Comparison of ENCODE assay signal across 10 cellular contexts in the genomic region with DNA sequence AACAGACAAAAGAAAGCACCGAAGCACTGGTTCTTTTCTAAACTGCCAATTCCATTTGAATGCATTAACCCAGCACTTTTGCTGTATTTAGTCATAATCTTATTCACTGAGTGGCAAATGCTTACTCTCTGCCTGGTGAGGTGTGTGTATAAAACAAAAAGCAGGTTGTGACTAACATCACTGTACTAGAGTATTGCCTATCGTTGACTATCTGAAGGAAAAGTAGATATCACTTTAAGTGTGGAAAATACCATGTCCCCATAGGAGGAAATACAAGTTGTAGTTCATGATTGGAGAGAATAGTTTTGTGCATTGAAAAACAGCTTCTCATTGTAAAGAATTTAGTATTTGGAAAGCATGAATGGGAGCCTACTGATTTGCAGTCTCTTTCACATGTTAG. TPM values are rescaled to one million over a fixed set of nuclear protein-coding genes. Genes with fewer than 3 reads are reported as not detected.
DNase-seq lines count a peak whose midpoint lies in the region; ATAC-seq and TF ChIP-seq lines count a peak whose summit lies in the region.
"Had no signal": no experiment of that assay in that cellular context is flagged by ENCODE, and none has a peak within 500 bp of the region (broad histone marks: within the 10 kb centered on the region; RNA-seq: fewer than 3 reads in every experiment).

No MANE protein-coding gene starts in this region.

- no peaks in the 10 kb centered on the region for H3K27me3 ChIP-seq in HAP-1 (ENCODE audit: low read depth)
- no peaks in the 10 kb centered on the region for H3K27me3 ChIP-seq in foreskin keratinocyte
- H3K27me3 ChIP-seq in gastrocnemius medialis, result no peaks in the 10 kb centered on the region

- no peak overlapping the region for H3K27ac Mint-ChIP-seq in activated CD4-positive, alpha-beta memory T cell treated with anti-CD3 and anti-CD28 coated beads, Interleukin-2, amount 10 ng/mL, durations not matched to agents 7 days and 5 days

- H3K27ac ChIP-seq in foreskin keratinocyte (no peak overlapping the region), gastrocnemius medialis (peak overlapping the region; percentile 93 to 99 (median 99))

- no peak for TF ChIP-seq POLR2A in gastrocnemius medialis (IDR thresholded peaks at IDR 0.05)

- H3K4me1 ChIP-seq in HAP-1 (peaks cover 38% of the 10 kb centered on the region), foreskin keratinocyte (peaks cover 30% of the 10 kb centered on the region), gastrocnemius medialis (peaks cover 23 to 51% of the 10 kb centered on the region in 2 donors)

- DNase-seq in HAP-1 (ENCODE audit: low spot score in 2 of 2), result peak in 1 of 2 experiments; percentile 50
- DNase-seq in amniotic epithelial cell (ENCODE audit: low read depth), result peak; percentile 39
- peak in 1 of 2 donors; percentile 74 for DNase-seq in foreskin keratinocyte
- DNase-seq in gastrocnemius medialis, result no peak
- no peak for DNase-seq in activated CD4-positive, alpha-beta memory T cell treated with anti-CD3 and anti-CD28 coated beads, Interleukin-2, amount 10 ng/mL, durations not matched to agents 7 days and 5 days
- no peak for DNase-seq in activated T-cell treated with anti-CD3 and anti-CD28 coated beads, Interleukin-2, amount 50 U/mL, for 4 hours
- no peak for DNase-seq in GDM1 (lab: John Stamatoyannopoulos, UW)
- DNase-seq in left colon, result no peak
- DNase-seq: DMS153, occipital lobe had no signal

- ATAC-seq in foreskin keratinocyte (peak; percentile 45), gastrocnemius medialis (no peak), left colon (no peak)
- no peak for ATAC-seq in activated T-cell treated with anti-CD3 and anti-CD28 coated beads, Interleukin-2, amount 50 U/mL, for 4 hours

- H3K9me3 ChIP-seq in HAP-1 (no peaks in the 10 kb centered on the region), gastrocnemius medialis (no peaks in the 10 kb centered on the region)

- peaks cover 5% of the 10 kb centered on the region for H3K27me3 Mint-ChIP-seq in activated CD4-positive, alpha-beta memory T cell treated with anti-CD3 and anti-CD28 coated beads, Interleukin-2, amount 10 ng/mL, durations not matched to agents 7 days and 5 days
- H3K27me3 Mint-ChIP-seq in activated T-cell treated with anti-CD3 and anti-CD28 coated beads, Interleukin-2, amount 50 U/mL, for 4 hours (ENCODE audit: low read depth), result peaks cover 4% of the 10 kb centered on the region

- H3K9me3 Mint-ChIP-seq in activated CD4-positive, alpha-beta memory T cell treated with anti-CD3 and anti-CD28 coated beads, Interleukin-2, amount 10 ng/mL, durations not matched to agents 7 days and 5 days, result no peaks in the 10 kb centered on the region
- H3K9me3 Mint-ChIP-seq in activated T-cell treated with anti-CD3 and anti-CD28 coated beads, Interleukin-2, amount 50 U/mL, for 4 hours, result no peaks in the 10 kb centered on the region

- POLR2A ChIA-PET in activated CD4-positive, alpha-beta memory T cell treated with anti-CD3 and anti-CD28 coated beads, Interleukin-2, amount 10 ng/mL, durations not matched to agents 7 days and 5 days (lab: Charles Lee), result no interaction called here

- peaks cover 2% of the 10 kb centered on the region for H3K36me3 Mint-ChIP-seq in activated CD4-positive, alpha-beta memory T cell treated with anti-CD3 and anti-CD28 coated beads, Interleukin-2, amount 10 ng/mL, durations not matched to agents 7 days and 5 days (ENCODE audit: low read depth)
- peaks cover 7% of the 10 kb centered on the region for H3K36me3 Mint-ChIP-seq in activated T-cell treated with anti-CD3 and anti-CD28 coated beads, Interleukin-2, amount 50 U/mL, for 4 hours (ENCODE audit: insufficient read depth)

- TF ChIP-seq CTCF in foreskin keratinocyte (conservative IDR thresholded peaks at IDR 0.05) (no peak), gastrocnemius medialis (IDR thresholded peaks at IDR 0.05 in 4 of 5, conservative IDR thresholded peaks at IDR 0.05 in 1 of 5) (no peak)

- CTCF ChIA-PET in activated CD4-positive, alpha-beta memory T cell treated with anti-CD3 and anti-CD28 coated beads, Interleukin-2, amount 10 ng/mL, durations not matched to agents 7 days and 5 days (lab: Charles Lee), result no interaction called here

- H3K4me1 Mint-ChIP-seq in activated CD4-positive, alpha-beta memory T cell treated with anti-CD3 and anti-CD28 coated beads, Interleukin-2, amount 10 ng/mL, durations not matched to agents 7 days and 5 days, result peaks cover 24% of the 10 kb centered on the region
- H3K4me1 Mint-ChIP-seq in activated T-cell treated with anti-CD3 and anti-CD28 coated beads, Interleukin-2, amount 50 U/mL, for 4 hours (ENCODE audit: low read depth), result peaks cover 38% of the 10 kb centered on the region

- in situ Hi-C loops in HAP-1 (cut with MboI; ENCODE audit: low sequenced_read_pairs) (no loop called here), gastrocnemius medialis (cut with MboI; ENCODE audit: low sequenced_read_pairs in 4 of 4) (no loop called here)

- H3K4me3 Mint-ChIP-seq in activated CD4-positive, alpha-beta memory T cell treated with anti-CD3 and anti-CD28 coated beads, Interleukin-2, amount 10 ng/mL, durations not matched to agents 7 days and 5 days, result no peak overlapping the region
- H3K4me3 Mint-ChIP-seq in activated T-cell treated with anti-CD3 and anti-CD28 coated beads, Interleukin-2, amount 50 U/mL, for 4 hours, result no peak overlapping the region

- H3K36me3 ChIP-seq in HAP-1 (replicated peaks) (peaks cover 8% of the 10 kb centered on the region), gastrocnemius medialis (peaks cover 0 to 7% of the 10 kb centered on the region in 2 donors)

- intact Hi-C loops in gastrocnemius medialis (cut with DNase I; ENCODE audit: low total_unique reads) (loop anchor here (2.0 to 5.0 kb wide), 2 partner anchors 78 to 143 kb away; no protein-coding TSS in a partner anchor), left colon (cut with DNase I, micrococcal nuclease) (no loop called here)

- H3K4me3 ChIP-seq in HAP-1 (peak overlapping the region; percentile 90), gastrocnemius medialis (peak overlapping the region; percentile 81 to 96 (median 90))

RNA-seq across cellular contexts. Expression of a gene that starts 2.7 kb away (rescaled TPM):
- total RNA-seq in foreskin keratinocyte, result 119 and 137 TPM in 2 replicates
- 24.2 and 26.2 TPM in 2 replicates for polyA plus RNA-seq in foreskin keratinocyte
- total RNA-seq in gastrocnemius medialis, result 100 to 1,000 TPM; 473 to 833 (median 673) TPM
- 10 to 100 TPM; 24.0 to 24.9 TPM for total RNA-seq in activated CD4-positive, alpha-beta memory T cell treated with anti-CD3 and anti-CD28 coated beads, Interleukin-2, amount 10 ng/mL, durations not matched to agents 7 days and 5 days
- 10 to 100 TPM; 23.2 to 26.8 (median 25.7) TPM for total RNA-seq in activated T-cell treated with anti-CD3 and anti-CD28 coated beads, Interleukin-2, amount 50 U/mL, for 4 hours
- 100 to 1,000 TPM; 148 to 153 TPM for total RNA-seq in left colon
